ENCODE assay signal across 2 cellular contexts in the genomic region with DNA sequence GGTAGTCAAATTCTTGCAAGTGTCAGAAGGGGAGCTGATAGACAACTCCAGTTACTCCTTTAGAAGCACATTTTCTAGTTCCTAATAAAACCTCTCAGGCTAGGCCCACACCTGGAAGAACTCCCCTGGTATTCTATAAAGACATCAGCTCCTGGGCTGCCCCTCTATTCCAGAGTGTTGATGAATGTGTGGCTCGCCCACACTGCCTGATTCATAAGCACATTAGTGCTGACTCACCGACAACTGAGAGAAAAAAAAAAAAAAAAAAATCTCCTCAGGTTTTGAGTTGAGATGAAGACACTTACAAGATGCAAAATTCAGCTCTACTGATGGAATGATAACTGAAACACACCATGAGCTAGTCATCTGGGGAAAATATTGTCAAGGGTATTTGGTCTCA.
TF ChIP-seq lines count a peak whose summit lies in the region.

No MANE protein-coding gene starts in this region.

TF ChIP-seq in K562, 482 proteins besides CTCF, POLR2A, EP300 and RAD21:
- no peak for TF ChIP-seq HNRNPLL (IDR thresholded peaks at IDR 0.05; ENCODE audit: low read depth, low read length, poor library complexity, severe bottlenecking)
- no peak for TF ChIP-seq ATF4 (CRISPR knock-in tag; IDR thresholded peaks at IDR 0.05)
- TF ChIP-seq ZNF316 (IDR thresholded peaks at IDR 0.05) = peak; percentile 47; the same call in 1 of the 2 replicates
- no peak for TF ChIP-seq RNF2 (IDR thresholded peaks at IDR 0.05)
- no peak for TF ChIP-seq SETDB1 (IDR thresholded peaks at IDR 0.05; ENCODE audit: low read length)
- no peak for TF ChIP-seq COPS2 (conservative IDR thresholded peaks at IDR 0.05)
- TF ChIP-seq MCM2 (IDR thresholded peaks at IDR 0.05; ENCODE audit: low read depth) = no peak
- TF ChIP-seq WHSC1 (IDR thresholded peaks at IDR 0.05; ENCODE audit: low read length) = no peak
- no peak for TF ChIP-seq EWSR1 (IDR thresholded peaks at IDR 0.05; ENCODE audit: borderline replicate concordance, low read depth, partially characterized antibody)
- TF ChIP-seq ATF3 (IDR thresholded peaks at IDR 0.05) = no peak
- TF ChIP-seq ATF3 (CRISPR knock-in tag; conservative IDR thresholded peaks at IDR 0.05) = no peak
- TF ChIP-seq MAFG (tag; conservative IDR thresholded peaks at IDR 0.05) = peak; percentile 49
- no peak for TF ChIP-seq ZNF75A (CRISPR knock-in tag; IDR thresholded peaks at IDR 0.05)
- no peak for TF ChIP-seq RAD51 (IDR thresholded peaks at IDR 0.05; ENCODE audit: borderline replicate concordance, low read depth)
- 0 out of 2 replicates have a peak, but pooled peaks have one; percentile 8 for TF ChIP-seq C11orf30 (IDR thresholded peaks at IDR 0.05; ENCODE audit: low read depth)
- no peak for TF ChIP-seq HDAC6 (IDR thresholded peaks at IDR 0.05; ENCODE audit: low read depth, low read length)
- no peak for TF ChIP-seq AFF4 (CRISPR knock-in tag; IDR thresholded peaks at IDR 0.05)
- 0 out of 2 replicates have a peak, but pooled peaks have one; percentile 28 for TF ChIP-seq NFE2 (IDR thresholded peaks at IDR 0.05; ENCODE audit: low read depth)
- TF ChIP-seq CHD4 (IDR thresholded peaks at IDR 0.05; ENCODE audit: insufficient read depth, insufficient replicate concordance, low read depth, low read length, poor library complexity, severe bottlenecking) = no peak
- TF ChIP-seq EGR1 (conservative IDR thresholded peaks at IDR 0.05) = 0 out of 2 replicates have a peak, but pooled peaks have one; percentile 23
- peak; percentile 27; the same call in 1 of the 2 replicates for TF ChIP-seq ZNF384 (IDR thresholded peaks at IDR 0.05; ENCODE audit: low read depth, low read length)

TF ChIP-seq in GM23338, 12 proteins besides CTCF, POLR2A, EP300 and RAD21:
- no peak for TF ChIP-seq NANOG (IDR thresholded peaks at IDR 0.05; ENCODE audit: borderline replicate concordance)
- TF ChIP-seq EZH2phosphoT487 (IDR thresholded peaks at IDR 0.05; ENCODE audit: unreplicated experiment) = no peak
- TF ChIP-seq JUNB (IDR thresholded peaks at IDR 0.05; ENCODE audit: unreplicated experiment) = no peak
- no peak for TF ChIP-seq EZH2 (IDR thresholded peaks at IDR 0.05; ENCODE audit: low read depth, unreplicated experiment)
- no peak for TF ChIP-seq STAT1 (IDR thresholded peaks at IDR 0.05; ENCODE audit: unreplicated experiment)
- no peak for TF ChIP-seq ZNF331 (CRISPR knock-in tag; IDR thresholded peaks at IDR 0.05; ENCODE audit: low read depth)
- no peak for TF ChIP-seq REST (IDR thresholded peaks at IDR 0.05; ENCODE audit: unreplicated experiment)
- TF ChIP-seq, protein P1, sequence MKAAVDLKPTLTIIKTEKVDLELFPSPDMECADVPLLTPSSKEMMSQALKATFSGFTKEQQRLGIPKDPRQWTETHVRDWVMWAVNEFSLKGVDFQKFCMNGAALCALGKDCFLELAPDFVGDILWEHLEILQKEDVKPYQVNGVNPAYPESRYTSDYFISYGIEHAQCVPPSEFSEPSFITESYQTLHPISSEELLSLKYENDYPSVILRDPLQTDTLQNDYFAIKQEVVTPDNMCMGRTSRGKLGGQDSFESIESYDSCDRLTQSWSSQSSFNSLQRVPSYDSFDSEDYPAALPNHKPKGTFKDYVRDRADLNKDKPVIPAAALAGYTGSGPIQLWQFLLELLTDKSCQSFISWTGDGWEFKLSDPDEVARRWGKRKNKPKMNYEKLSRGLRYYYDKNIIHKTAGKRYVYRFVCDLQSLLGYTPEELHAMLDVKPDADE (IDR thresholded peaks at IDR 0.05) = no peak
- TF ChIP-seq CREB1 (CRISPR knock-in tag; IDR thresholded peaks at IDR 0.05; ENCODE audit: low read depth) = no peak
- TF ChIP-seq, protein P2, sequence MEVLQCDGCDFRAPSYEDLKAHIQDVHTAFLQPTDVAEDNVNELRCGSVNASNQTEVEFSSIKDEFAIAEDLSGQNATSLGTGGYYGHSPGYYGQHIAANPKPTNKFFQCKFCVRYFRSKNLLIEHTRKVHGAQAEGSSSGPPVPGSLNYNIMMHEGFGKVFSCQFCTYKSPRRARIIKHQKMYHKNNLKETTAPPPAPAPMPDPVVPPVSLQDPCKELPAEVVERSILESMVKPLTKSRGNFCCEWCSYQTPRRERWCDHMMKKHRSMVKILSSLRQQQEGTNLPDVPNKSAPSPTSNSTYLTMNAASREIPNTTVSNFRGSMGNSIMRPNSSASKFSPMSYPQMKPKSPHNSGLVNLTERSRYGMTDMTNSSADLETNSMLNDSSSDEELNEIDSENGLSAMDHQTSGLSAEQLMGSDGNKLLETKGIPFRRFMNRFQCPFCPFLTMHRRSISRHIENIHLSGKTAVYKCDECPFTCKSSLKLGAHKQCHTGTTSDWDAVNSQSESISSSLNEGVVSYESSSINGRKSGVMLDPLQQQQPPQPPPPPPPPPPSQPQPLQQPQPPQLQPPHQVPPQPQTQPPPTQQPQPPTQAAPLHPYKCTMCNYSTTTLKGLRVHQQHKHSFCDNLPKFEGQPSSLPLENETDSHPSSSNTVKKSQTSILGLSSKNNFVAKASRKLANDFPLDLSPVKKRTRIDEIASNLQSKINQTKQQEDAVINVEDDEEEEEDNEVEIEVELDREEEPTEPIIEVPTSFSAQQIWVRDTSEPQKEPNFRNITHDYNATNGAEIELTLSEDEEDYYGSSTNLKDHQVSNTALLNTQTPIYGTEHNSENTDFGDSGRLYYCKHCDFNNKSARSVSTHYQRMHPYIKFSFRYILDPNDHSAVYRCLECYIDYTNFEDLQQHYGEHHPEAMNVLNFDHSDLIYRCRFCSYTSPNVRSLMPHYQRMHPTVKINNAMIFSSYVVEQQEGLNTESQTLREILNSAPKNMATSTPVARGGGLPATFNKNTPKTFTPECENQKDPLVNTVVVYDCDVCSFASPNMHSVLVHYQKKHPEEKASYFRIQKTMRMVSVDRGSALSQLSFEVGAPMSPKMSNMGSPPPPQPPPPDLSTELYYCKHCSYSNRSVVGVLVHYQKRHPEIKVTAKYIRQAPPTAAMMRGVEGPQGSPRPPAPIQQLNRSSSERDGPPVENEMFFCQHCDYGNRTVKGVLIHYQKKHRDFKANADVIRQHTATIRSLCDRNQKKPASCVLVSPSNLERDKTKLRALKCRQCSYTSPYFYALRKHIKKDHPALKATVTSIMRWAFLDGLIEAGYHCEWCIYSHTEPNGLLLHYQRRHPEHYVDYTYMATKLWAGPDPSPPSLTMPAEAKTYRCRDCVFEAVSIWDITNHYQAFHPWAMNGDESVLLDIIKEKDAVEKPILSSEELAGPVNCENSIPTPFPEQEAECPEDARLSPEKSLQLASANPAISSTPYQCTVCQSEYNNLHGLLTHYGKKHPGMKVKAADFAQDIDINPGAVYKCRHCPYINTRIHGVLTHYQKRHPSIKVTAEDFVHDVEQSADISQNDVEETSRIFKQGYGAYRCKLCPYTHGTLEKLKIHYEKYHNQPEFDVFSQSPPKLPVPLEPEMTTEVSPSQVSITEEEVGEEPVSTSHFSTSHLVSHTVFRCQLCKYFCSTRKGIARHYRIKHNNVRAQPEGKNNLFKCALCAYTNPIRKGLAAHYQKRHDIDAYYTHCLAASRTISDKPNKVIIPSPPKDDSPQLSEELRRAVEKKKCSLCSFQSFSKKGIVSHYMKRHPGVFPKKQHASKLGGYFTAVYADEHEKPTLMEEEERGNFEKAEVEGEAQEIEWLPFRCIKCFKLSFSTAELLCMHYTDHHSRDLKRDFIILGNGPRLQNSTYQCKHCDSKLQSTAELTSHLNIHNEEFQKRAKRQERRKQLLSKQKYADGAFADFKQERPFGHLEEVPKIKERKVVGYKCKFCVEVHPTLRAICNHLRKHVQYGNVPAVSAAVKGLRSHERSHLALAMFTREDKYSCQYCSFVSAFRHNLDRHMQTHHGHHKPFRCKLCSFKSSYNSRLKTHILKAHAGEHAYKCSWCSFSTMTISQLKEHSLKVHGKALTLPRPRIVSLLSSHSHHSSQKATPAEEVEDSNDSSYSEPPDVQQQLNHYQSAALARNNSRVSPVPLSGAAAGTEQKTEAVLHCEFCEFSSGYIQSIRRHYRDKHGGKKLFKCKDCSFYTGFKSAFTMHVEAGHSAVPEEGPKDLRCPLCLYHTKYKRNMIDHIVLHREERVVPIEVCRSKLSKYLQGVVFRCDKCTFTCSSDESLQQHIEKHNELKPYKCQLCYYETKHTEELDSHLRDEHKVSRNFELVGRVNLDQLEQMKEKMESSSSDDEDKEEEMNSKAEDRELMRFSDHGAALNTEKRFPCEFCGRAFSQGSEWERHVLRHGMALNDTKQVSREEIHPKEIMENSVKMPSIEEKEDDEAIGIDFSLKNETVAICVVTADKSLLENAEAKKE (CRISPR knock-in tag; IDR thresholded peaks at IDR 0.05) = no peak
- TF ChIP-seq POLR2AphosphoS5 (IDR thresholded peaks at IDR 0.05; ENCODE audit: low read depth) = no peak
